ENCODE assay signal across 19 cellular contexts in the genomic region with DNA sequence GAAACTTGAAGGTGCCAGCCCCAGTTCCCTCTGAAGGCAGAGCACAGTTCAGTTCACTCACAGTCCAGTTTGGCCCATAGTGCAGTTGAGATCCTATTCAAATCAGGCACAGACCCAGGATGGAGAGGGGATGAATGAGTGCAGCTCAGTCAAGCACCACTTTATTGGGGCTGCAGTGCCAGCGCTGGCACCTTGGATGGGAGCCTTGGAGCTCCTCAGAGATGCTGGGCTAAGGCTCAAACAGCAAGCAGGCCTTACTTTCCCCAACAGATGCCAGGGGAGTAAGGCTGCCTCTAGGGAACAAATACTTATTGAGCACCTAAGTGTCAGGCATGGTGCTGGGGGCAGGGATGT.
A peak's percentile ranks its signal among the peaks of the same experiment; 100 is the strongest.
DNase-seq lines count a peak whose midpoint lies in the region; ATAC-seq, FAIRE-seq and TF ChIP-seq lines count a peak whose summit lies in the region.
"Had no signal": no experiment of that assay in that cellular context is flagged by ENCODE, and none has a peak within 500 bp of the region (broad histone marks: within the 10 kb centered on the region; RNA-seq: fewer than 3 reads in every experiment).

No MANE protein-coding gene starts in this region.

- H3K4me3 Mint-ChIP-seq in CD4-positive, alpha-beta T cell: no peak overlapping the region
- H3K4me3 Mint-ChIP-seq: B cell; CD4-positive, CD25-positive, alpha-beta regulatory T cell; H9 had no signal

- H3K27me3 Mint-ChIP-seq in CD4-positive, alpha-beta T cell: no peaks in the 10 kb centered on the region

- intact Hi-C loops in thyroid gland (cut with DNase I): loop anchor here (10.0 kb wide), 1 partner anchor 185 kb away; no protein-coding TSS in a partner anchor
- intact Hi-C loops in CD4-positive, alpha-beta T cell (cut with DNase I, micrococcal nuclease): no loop called here

- H3K27ac ChIP-seq in lung (ENCODE audit: low read depth in 1 of 2, low read length in 1 of 2) (no peak overlapping the region), thyroid gland (peak overlapping the region in 2 of 3 donors; percentile 12 to 35)
- H3K27ac ChIP-seq in CD4-positive, alpha-beta T cell (ENCODE audit: low read depth, low read length): no peak overlapping the region
- H3K27ac ChIP-seq: BLaER1 treated with 17β-estradiol and CSF1 and Interleukin-3, amounts not matched to agents 10 nM and 100 nM had no signal

- H3K4me1 ChIP-seq in lung (ENCODE audit: control insufficient read depth in 2 of 2, insufficient read depth in 2 of 2, low read length in 2 of 2) (peaks cover 0 to 3% of the 10 kb centered on the region in 2 donors), thyroid gland (peaks cover 41 to 52% of the 10 kb centered on the region in 2 donors)
- H3K4me1 ChIP-seq: Caco-2 had no signal

- no peak overlapping the region for H3K27ac Mint-ChIP-seq in CD4-positive, alpha-beta T cell
- H3K27ac Mint-ChIP-seq: B cell; CD4-positive, CD25-positive, alpha-beta regulatory T cell; H9 had no signal

- POLR2A ChIA-PET in CD4-positive, alpha-beta T cell (lab: Charles Lee): no interaction called here

- no peaks in the 10 kb centered on the region for H3K36me3 Mint-ChIP-seq in CD4-positive, alpha-beta T cell (ENCODE audit: low read depth)
- H3K36me3 Mint-ChIP-seq: CD4-positive, CD25-positive, alpha-beta regulatory T cell had no signal

- TF ChIP-seq CTCF in bronchial epithelial cell (IDR thresholded peaks at IDR 0.05; ENCODE audit: insufficient read depth, low read length, severe bottlenecking) (no peak), lung (IDR thresholded peaks at IDR 0.05; ENCODE audit: control extremely low read depth, extremely low read depth) (no peak), thyroid gland (IDR thresholded peaks at IDR 0.05) (no peak)
- TF ChIP-seq CTCF in CD4-positive, alpha-beta T cell (IDR thresholded peaks at IDR 0.05): no peak

- H3K9me3 Mint-ChIP-seq in CD4-positive, alpha-beta T cell: no peaks in the 10 kb centered on the region
- H3K9me3 Mint-ChIP-seq: H9 had no signal

- CTCF ChIA-PET in CD4-positive, alpha-beta T cell (lab: Charles Lee): no interaction called here

- peak; percentile 55 for FAIRE-seq in bronchial epithelial cell (lab: Jason Lieb, UNC)
- FAIRE-seq: GM12878, H1 had no signal

- H3K9me3 ChIP-seq in lung (ENCODE audit: control insufficient read depth in 2 of 2, insufficient read depth in 1 of 2, low read length in 1 of 2): no peaks in the 10 kb centered on the region
- H3K9me3 ChIP-seq in thyroid gland: no peaks in the 10 kb centered on the region
- no peaks in the 10 kb centered on the region for H3K9me3 ChIP-seq in CD4-positive, alpha-beta T cell (ENCODE audit: control insufficient read depth, low read length)
- H3K9me3 ChIP-seq: BLaER1 treated with 17β-estradiol and CSF1 and Interleukin-3, amounts not matched to agents 10 nM and 100 nM; Caco-2 had no signal

- H3K27me3 ChIP-seq in bronchial epithelial cell (ENCODE audit: control insufficient read depth, insufficient read depth, low read length): no peaks in the 10 kb centered on the region
- H3K27me3 ChIP-seq in lung (ENCODE audit: control insufficient read depth, insufficient read depth): no peaks in the 10 kb centered on the region
- H3K27me3 ChIP-seq in thyroid gland: no peaks in the 10 kb centered on the region
- H3K27me3 ChIP-seq in CD4-positive, alpha-beta T cell (ENCODE audit: control insufficient read depth, insufficient read depth, low read length): no peaks in the 10 kb centered on the region
- H3K27me3 ChIP-seq: BLaER1 treated with 17β-estradiol and CSF1 and Interleukin-3, amounts not matched to agents 10 nM and 100 nM had no signal

- H3K36me3 ChIP-seq in bronchial epithelial cell (ENCODE audit: control insufficient read depth, insufficient read depth, low read length) (no peaks in the 10 kb centered on the region), lung (ENCODE audit: control insufficient read depth in 2 of 2, insufficient read depth in 2 of 2, low read length in 2 of 2) (no peaks in the 10 kb centered on the region), thyroid gland (no peaks in the 10 kb centered on the region)
- H3K36me3 ChIP-seq: BLaER1 treated with 17β-estradiol and CSF1 and Interleukin-3, amounts not matched to agents 10 nM and 100 nM had no signal

- DNase-seq in NCI-H524 (lab: John Stamatoyannopoulos, UW): peak; percentile 27 to 42
- no peak for DNase-seq in NCI-H524 treated with DMSO at 0.1 percent for 48 hours (lab: John Stamatoyannopoulos, UW)
- DNase-seq in bronchial epithelial cell (ENCODE audit: low read depth): no peak
- DNase-seq in lung (ENCODE audit: low spot score): peak; percentile 24
- DNase-seq in thyroid gland: peak; percentile 81 to 89
- DNase-seq in NCI-H1417 treated with DMSO at 0.1 percent for 48 hours (lab: John Stamatoyannopoulos, UW): no peak
- no peak for DNase-seq in CD4-positive, alpha-beta T cell
- DNase-seq: 8988T; Caco-2; CD4-positive, CD25-positive, alpha-beta regulatory T cell; DMS153; DND-41; EL; H9 had no signal

- WGBS in lung, 2 donors: 78 to 88% methylated on average over 1 of the region's 1 CpG
- 17 to 67% methylated on average over 1 of the region's 1 CpG for WGBS in thyroid gland, 2 donors

- no peak for TF ChIP-seq POLR2A in thyroid gland (IDR thresholded peaks at IDR 0.05)

- H3K4me3 ChIP-seq in bronchial epithelial cell (ENCODE audit: low read depth, low read length) (no peak overlapping the region), lung (no peak overlapping the region), thyroid gland (replicated peaks in 1 of 3) (no peak overlapping the region)
- H3K4me3 ChIP-seq: BLaER1 treated with 17β-estradiol and CSF1 and Interleukin-3, amounts not matched to agents 10 nM and 100 nM; GM12878 had no signal

- no peaks in the 10 kb centered on the region for H3K4me1 Mint-ChIP-seq in CD4-positive, alpha-beta T cell (ENCODE audit: low read depth)
- H3K4me1 Mint-ChIP-seq: B cell had no signal

- ATAC-seq in lung (ENCODE audit: insufficient read depth, low FRiP score) (no peak), HG02763 (IDR thresholded peaks at IDR 0.05; ENCODE audit: unreplicated experiment) (no peak)
- no peak for ATAC-seq in CD4-positive, alpha-beta T cell (ENCODE audit: poor library complexity)
- ATAC-seq: GM12878 had no signal

Comparison
In these comparisons a context has a peak if more than half of its experiments do, and no peak if none do; other contexts are left out.
1. DNase-seq: peak in NCI-H524 (2 of 2), lung (single experiment) and thyroid gland (2 of 2); none in NCI-H524 treated with DMSO at 0.1 percent for 48 hours (single experiment), bronchial epithelial cell (single experiment), NCI-H1417 treated with DMSO at 0.1 percent for 48 hours (single experiment) and CD4-positive, alpha-beta T cell (0 of 10).
2. H3K27ac ChIP-seq: peak in thyroid gland (2 of 3); none in lung (0 of 2) and CD4-positive, alpha-beta T cell (single experiment).